9 cellular contexts compared by ENCODE assay signal in the genomic region with DNA sequence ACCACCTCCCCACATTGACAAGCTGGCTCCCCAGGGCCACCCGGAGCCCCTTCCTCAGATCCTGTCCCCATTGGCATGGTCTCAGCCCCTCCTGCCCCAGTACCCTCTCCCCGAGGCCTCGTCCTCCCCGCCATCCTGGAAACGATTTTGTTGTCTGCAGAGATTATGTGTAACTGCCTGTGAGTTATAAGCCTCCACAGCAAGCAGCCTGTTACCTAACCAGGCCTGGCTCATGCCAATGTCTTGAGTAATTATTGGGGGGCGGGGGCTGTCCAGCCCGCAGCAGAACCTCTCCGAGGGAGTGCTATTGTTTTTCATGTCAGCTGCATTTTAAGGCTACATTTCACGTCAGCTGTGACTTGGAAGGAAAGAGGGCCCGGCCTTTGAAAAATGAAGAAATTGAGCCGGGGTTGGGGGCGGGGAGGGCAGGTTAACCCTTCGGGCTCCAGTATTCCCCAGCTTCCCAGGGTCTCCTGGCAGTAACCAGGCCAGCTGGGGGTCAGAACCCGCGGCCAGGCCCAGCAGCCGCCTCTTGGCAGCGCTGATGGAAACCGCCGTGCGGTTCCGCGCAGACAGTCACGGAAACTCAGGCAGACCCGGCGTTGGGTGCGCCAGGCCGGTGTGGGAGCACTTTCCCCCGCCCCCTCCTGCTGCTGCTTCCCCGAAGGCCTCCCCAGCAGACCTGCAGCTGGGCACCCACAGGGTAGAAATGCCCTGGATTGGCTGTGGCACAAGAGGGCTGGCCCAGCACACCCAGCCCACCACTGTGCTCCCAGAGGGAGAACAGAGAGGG. TPM values are rescaled to one million over a fixed set of nuclear protein-coding genes. Genes with fewer than 3 reads are reported as not detected.
DNase-seq lines count a peak whose midpoint lies in the region; ATAC-seq, FAIRE-seq and TF ChIP-seq lines count a peak whose summit lies in the region.
"Had no signal": no experiment of that assay in that cellular context is flagged by ENCODE, and none has a peak within 500 bp of the region (broad histone marks: within the 10 kb centered on the region; RNA-seq: fewer than 3 reads in every experiment).

No MANE protein-coding gene starts in this region.

- peaks cover 9 to 20% of the 10 kb centered on the region in 2 donors for H3K4me1 Mint-ChIP-seq in stimulated activated naive B cell treated with anti-CD40 and anti-IgM and Interleukin-4, amounts not matched to agents 10 μg/mL and 1 μg/mL and 100 μg/mL, for 72 hours

- POLR2A ChIA-PET in K562 (lab: Yijun Ruan, JAX) = interaction anchor here (0.6 kb wide), 1 partner anchor 9 kb away, joined by 3 read pairs; no protein-coding TSS in a partner anchor

- WGBS in HUES64 = 39% methylated on average over 29 of the region's 29 CpGs
- WGBS in K562 (ENCODE audit: insufficient coverage, low coverage, missing lambda C conversion rate) = 30% methylated on average over 24 of the region's 29 CpGs

- DNase-seq in K562 (ENCODE audit: extremely low read depth in 1 of 4, low spot score in 3 of 4) (no peak), kidney epithelial cell (ENCODE audit: low read depth) (peak; percentile 93), NCI-H2171 treated with DMSO at 0.1 percent for 48 hours (lab: John Stamatoyannopoulos, UW) (no peak)
- DNase-seq in stimulated activated naive B cell treated with anti-CD40 and anti-IgM and Interleukin-4, amounts not matched to agents 10 μg/mL and 1 μg/mL and 100 μg/mL, for 72 hours = peak; percentile 9

- TF ChIP-seq CTCF in K562 (IDR thresholded peaks at IDR 0.05 in 2 of 3, conservative IDR thresholded peaks at IDR 0.05 in 1 of 3; ENCODE audit: insufficient read depth in 2 of 3, low read depth in 1 of 3, low read length in 3 of 3) (no peak), kidney epithelial cell (IDR thresholded peaks at IDR 0.05; ENCODE audit: insufficient read depth, low read length, poor library complexity, severe bottlenecking) (no peak)

- ATAC-seq in K562 = no peak
- ATAC-seq in stimulated activated naive B cell treated with anti-CD40 and anti-IgM and Interleukin-4, amounts not matched to agents 10 μg/mL and 1 μg/mL and 100 μg/mL, for 72 hours (replicated peaks) = peak; percentile 72 to 81
- no peak for ATAC-seq in GM21717 (IDR thresholded peaks at IDR 0.05; ENCODE audit: unreplicated experiment)
- no peak for ATAC-seq in HG03280 (IDR thresholded peaks at IDR 0.05; ENCODE audit: unreplicated experiment)
- ATAC-seq in HG03159 (IDR thresholded peaks at IDR 0.05; ENCODE audit: unreplicated experiment) = no peak

- FAIRE-seq in K562 (lab: Jason Lieb, UNC) = no peak
- FAIRE-seq: islet of Langerhans had no signal

- H3K4me3 Mint-ChIP-seq in stimulated activated naive B cell treated with anti-CD40 and anti-IgM and Interleukin-4, amounts not matched to agents 10 μg/mL and 1 μg/mL and 100 μg/mL, for 72 hours = no peak overlapping the region

- H3K9ac ChIP-seq in HUES64 (ENCODE audit: low read depth, low read length) = no peak overlapping the region
- peak overlapping the region in 1 of 2 experiments; percentile 35; a peak in 1 of 4 replicates for H3K9ac ChIP-seq in K562 (ENCODE audit: insufficient read depth in 1 of 2, low read depth in 2 of 2, low read length in 2 of 2)

- no peaks in the 10 kb centered on the region for H3K79me2 ChIP-seq in K562 (ENCODE audit: control insufficient read depth, insufficient read depth, low read length)

- BruUV-seq in K562 (replicated peaks; lab: Mats Ljungman, UMichigan) = no TSS peak

- no peak overlapping the region for H3K27ac Mint-ChIP-seq in stimulated activated naive B cell treated with anti-CD40 and anti-IgM and Interleukin-4, amounts not matched to agents 10 μg/mL and 1 μg/mL and 100 μg/mL, for 72 hours

- CTCF ChIA-PET in K562 (lab: Yijun Ruan, JAX; ENCODE audit: low intra/inter-chr PET ratio) = no interaction called here

- peaks cover 34 to 54% of the 10 kb centered on the region in 2 donors for H3K36me3 Mint-ChIP-seq in stimulated activated naive B cell treated with anti-CD40 and anti-IgM and Interleukin-4, amounts not matched to agents 10 μg/mL and 1 μg/mL and 100 μg/mL, for 72 hours

- no peak overlapping the region for H2AFZ ChIP-seq in K562 (ENCODE audit: low read depth, low read length)

- H3K27me3 ChIP-seq in HUES64 (ENCODE audit: insufficient read depth, low read length) = peaks cover 9% of the 10 kb centered on the region; the same call in 1 of the 2 replicates
- H3K27me3 ChIP-seq in K562 (ENCODE audit: control insufficient read depth in 2 of 2, insufficient read depth in 2 of 2, low read length in 2 of 2) = peaks cover 5 to 37% of the 10 kb centered on the region in 2 experiments; a peak in 4 of 5 replicates
- H3K27me3 ChIP-seq in kidney epithelial cell (ENCODE audit: control insufficient read depth, insufficient read depth, low read length) = no peaks in the 10 kb centered on the region

- peak overlapping the region; percentile 41; the same call in 1 of the 2 replicates for H3K27ac ChIP-seq in HUES64 (ENCODE audit: low read depth, low read length)
- H3K27ac ChIP-seq in K562 (ENCODE audit: extremely low read depth, low read depth, low read length) = no peak overlapping the region

- peaks cover 41 to 54% of the 10 kb centered on the region in 2 donors for H3K9me3 Mint-ChIP-seq in stimulated activated naive B cell treated with anti-CD40 and anti-IgM and Interleukin-4, amounts not matched to agents 10 μg/mL and 1 μg/mL and 100 μg/mL, for 72 hours

- H3K9me1 ChIP-seq in K562 (ENCODE audit: control insufficient read depth, insufficient read depth, low read length) = no peaks in the 10 kb centered on the region

- H3K4me1 ChIP-seq in HUES64 (ENCODE audit: insufficient read depth, low read length) (peaks cover 11% of the 10 kb centered on the region; the same call in 1 of the 2 replicates), K562 (replicated peaks in 1 of 2; ENCODE audit: control insufficient read depth in 2 of 2, insufficient read depth in 2 of 2, low read length in 2 of 2) (peaks cover 0 to 18% of the 10 kb centered on the region in 2 experiments; a peak in 2 of 5 replicates)

- H3K36me3 ChIP-seq in HUES64 (ENCODE audit: insufficient read depth, low read length) = no peaks in the 10 kb centered on the region
- H3K36me3 ChIP-seq in K562 (ENCODE audit: control insufficient read depth, insufficient read depth, low read length) = no peaks in the 10 kb centered on the region
- no peaks in the 10 kb centered on the region for H3K36me3 ChIP-seq in kidney epithelial cell (ENCODE audit: control insufficient read depth, insufficient read depth, low read length)

- H3K9me3 ChIP-seq in HUES64 (ENCODE audit: insufficient read depth, low read depth, low read length) (peaks cover 16% of the 10 kb centered on the region), K562 (replicated peaks; ENCODE audit: control insufficient read depth, insufficient read depth, low read depth, low read length) (peaks cover 8% of the 10 kb centered on the region)

- no peak overlapping the region for H3K4me2 ChIP-seq in K562 (ENCODE audit: insufficient read depth, low read length)

- TF ChIP-seq RAD21 in K562 (CRISPR knock-in tag; conservative IDR thresholded peaks at IDR 0.05 in 1 of 2, IDR thresholded peaks at IDR 0.05 in 1 of 2) = no peak

- H4K20me1 ChIP-seq in K562 (replicated peaks; ENCODE audit: control insufficient read depth, insufficient read depth, low read length) = no peaks in the 10 kb centered on the region

- TF ChIP-seq EP300 in K562 (IDR thresholded peaks at IDR 0.05; ENCODE audit: low read length) = no peak

- in situ Hi-C loops in K562 (cut with MboI) = no loop called here

- H3K27me3 Mint-ChIP-seq in stimulated activated naive B cell treated with anti-CD40 and anti-IgM and Interleukin-4, amounts not matched to agents 10 μg/mL and 1 μg/mL and 100 μg/mL, for 72 hours = peaks cover 16 to 45% of the 10 kb centered on the region in 2 donors

- intact Hi-C loops in K562 (cut with micrococcal nuclease) = no loop called here

- H3K4me3 ChIP-seq in HUES64 (ENCODE audit: low read length) (no peak overlapping the region), K562 (no peak overlapping the region), kidney epithelial cell (ENCODE audit: low read depth, low read length) (no peak overlapping the region)

- no peak for TF ChIP-seq POLR2A in K562 (conservative IDR thresholded peaks at IDR 0.05)

TF ChIP-seq in K562, 482 proteins besides CTCF, POLR2A, EP300 and RAD21 (continues in another document):
- TF ChIP-seq, protein P1, sequence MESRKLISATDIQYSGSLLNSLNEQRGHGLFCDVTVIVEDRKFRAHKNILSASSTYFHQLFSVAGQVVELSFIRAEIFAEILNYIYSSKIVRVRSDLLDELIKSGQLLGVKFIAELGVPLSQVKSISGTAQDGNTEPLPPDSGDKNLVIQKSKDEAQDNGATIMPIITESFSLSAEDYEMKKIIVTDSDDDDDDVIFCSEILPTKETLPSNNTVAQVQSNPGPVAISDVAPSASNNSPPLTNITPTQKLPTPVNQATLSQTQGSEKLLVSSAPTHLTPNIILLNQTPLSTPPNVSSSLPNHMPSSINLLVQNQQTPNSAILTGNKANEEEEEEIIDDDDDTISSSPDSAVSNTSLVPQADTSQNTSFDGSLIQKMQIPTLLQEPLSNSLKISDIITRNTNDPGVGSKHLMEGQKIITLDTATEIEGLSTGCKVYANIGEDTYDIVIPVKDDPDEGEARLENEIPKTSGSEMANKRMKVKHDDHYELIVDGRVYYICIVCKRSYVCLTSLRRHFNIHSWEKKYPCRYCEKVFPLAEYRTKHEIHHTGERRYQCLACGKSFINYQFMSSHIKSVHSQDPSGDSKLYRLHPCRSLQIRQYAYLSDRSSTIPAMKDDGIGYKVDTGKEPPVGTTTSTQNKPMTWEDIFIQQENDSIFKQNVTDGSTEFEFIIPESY (CRISPR knock-in tag; IDR thresholded peaks at IDR 0.05) = peak; percentile 69

RNA-seq across cellular contexts. Expression of a gene that starts 59.5 kb away (rescaled TPM):
- polyA plus RNA-seq in HUES64 (2013, experiment 1 of 2) = 18.6 TPM
- 31.3 TPM for polyA plus RNA-seq in HUES64 (2013, experiment 2 of 2)
- total RNA-seq in K562 (2011; cell fraction: chromatin; rRNA removed; ENCODE audit: low replicate concordance) = 7.1 and 13.9 TPM in 2 replicates
- 20.5 and 24.5 TPM in 2 replicates for total RNA-seq in K562 (2011; cell fraction: nucleolus; rRNA removed)
- total RNA-seq in K562 (2011; cell fraction: nucleoplasm; rRNA removed) = 10.9 and 11.1 TPM in 2 replicates
- total RNA-seq in K562 (2014; rRNA removed) = 19.2 and 23.5 TPM in 2 replicates
- 3.5 and 4.0 TPM in 2 replicates for total RNA-seq in K562 (2014; rRNA removed; fragmentation: Illumina TruSeq; extraction: Trizol)
- total RNA-seq in K562 (2015; rRNA removed; fragmentation: Illumina TruSeq; extraction: Trizol) = 2.8 and 3.5 TPM in 2 replicates
- total RNA-seq in K562 (2021) = 21.1 and 21.9 TPM in 2 replicates
- 9.2 and 17.4 TPM in 2 replicates for polyA plus RNA-seq in K562 (2011; rRNA removed)
- polyA plus RNA-seq in K562 (2011; cell fraction: cytosol; rRNA removed) = 12.9 and 29.1 TPM in 2 replicates
- 25.4 and 25.7 TPM in 2 replicates for polyA plus RNA-seq in K562 (2011; cell fraction: nucleus; rRNA removed)
- 10.9 and 13.2 TPM in 2 replicates for polyA plus RNA-seq in K562 (2012)
- 3.9 and 5.2 TPM in 2 replicates for polyA plus RNA-seq in K562 (2014; fragmentation: Illumina TruSeq; extraction: Trizol)
- 10 to 100 TPM in 1 of 2 experiments, 1 to 10 TPM in 1; 9.3 to 18.7 TPM for polyA plus RNA-seq in K562 (2014; fragmentation: Nextera tagmentation; extraction: Ambion mirVana)
- polyA plus RNA-seq in K562 (2014; rRNA removed) = 11.0 and 13.0 TPM in 2 replicates
- 4.8 and 6.4 TPM in 2 replicates for polyA minus RNA-seq in K562 (2011; rRNA and poly(A)+ RNA removed)
- 11.8 and 22.5 TPM in 2 replicates for polyA minus RNA-seq in K562 (2011; cell fraction: cytosol; rRNA and poly(A)+ RNA removed)
- 7.5 and 8.9 TPM in 2 replicates for polyA minus RNA-seq in K562 (2011; cell fraction: nucleus; rRNA and poly(A)+ RNA removed)
- total RNA-seq in kidney epithelial cell = 34.8 and 37.1 TPM in 2 replicates

Comparison
In these comparisons a context has a peak if more than half of its experiments do, and no peak if none do; other contexts are left out.
1. ATAC-seq: peak in stimulated activated naive B cell treated with anti-CD40 and anti-IgM and Interleukin-4, amounts not matched to agents 10 μg/mL and 1 μg/mL and 100 μg/mL, for 72 hours (2 of 2); none in K562 (single experiment), GM21717 (single experiment), HG03280 (single experiment) and HG03159 (single experiment).
2. DNase-seq: peak in kidney epithelial cell (single experiment) and stimulated activated naive B cell treated with anti-CD40 and anti-IgM and Interleukin-4, amounts not matched to agents 10 μg/mL and 1 μg/mL and 100 μg/mL, for 72 hours (single experiment); none in K562 (0 of 4) and NCI-H2171 treated with DMSO at 0.1 percent for 48 hours (single experiment).